28 cellular contexts compared by ENCODE assay signal in genomic region chr7:92002720-92003119, GRCh38.
DNase-seq lines count a peak whose midpoint lies in the region; ATAC-seq and TF ChIP-seq lines count a peak whose summit lies in the region.
"Had no signal": no experiment of that assay in that cellular context is flagged by ENCODE, and none has a peak within 500 bp of the region (broad histone marks: within the 10 kb centered on the region; RNA-seq: fewer than 3 reads in every experiment).

No MANE protein-coding gene starts in this region.

- H3K9ac ChIP-seq in KMS-11 = no peak overlapping the region

- intact Hi-C loops in uterus (cut with DNase I; ENCODE audit: low total_unique reads) = no loop called here
- intact Hi-C loops in activated T-helper 2 cell treated with anti-CD3 and anti-CD28 coated beads, Interferon-gamma antibody, Interleukin-2, Interleukin-4, amounts not matched to agents 10 μg/mL and 5 μg/mL and 100 μg/mL, durations not matched to agents 14 hours and 24 hours and 36 hours (cut with micrococcal nuclease) = no loop called here

- TF ChIP-seq CTCF in KMS-11 (conservative IDR thresholded peaks at IDR 0.05; ENCODE audit: low read depth, low read length) = no peak
- TF ChIP-seq CTCF in uterus (IDR thresholded peaks at IDR 0.05) = no peak

- no peak overlapping the region for H3K4me3 Mint-ChIP-seq in activated T-helper 2 cell treated with anti-CD3 and anti-CD28 coated beads, Interferon-gamma antibody, Interleukin-2, Interleukin-4, amounts not matched to agents 10 μg/mL and 5 μg/mL and 100 μg/mL, durations not matched to agents 14 hours and 24 hours and 36 hours (ENCODE audit: low read depth)
- H3K4me3 Mint-ChIP-seq: activated naive CD4-positive, alpha-beta T cell treated with anti-CD3 and anti-CD28 coated beads for 36 hours; activated T-cell treated with anti-CD3 and anti-CD28 coated beads, Interleukin-2, amount 50 U/mL, for 72 hours; CD8-positive, alpha-beta T cell; naive B cell had no signal

- peaks cover 69% of the 10 kb centered on the region for H3K36me3 Mint-ChIP-seq in activated T-helper 2 cell treated with anti-CD3 and anti-CD28 coated beads, Interferon-gamma antibody, Interleukin-2, Interleukin-4, amounts not matched to agents 10 μg/mL and 5 μg/mL and 100 μg/mL, durations not matched to agents 14 hours and 24 hours and 36 hours (ENCODE audit: low read depth)

- H3K9me3 Mint-ChIP-seq in activated T-helper 2 cell treated with anti-CD3 and anti-CD28 coated beads, Interferon-gamma antibody, Interleukin-2, Interleukin-4, amounts not matched to agents 10 μg/mL and 5 μg/mL and 100 μg/mL, durations not matched to agents 14 hours and 24 hours and 36 hours = peaks cover 10% of the 10 kb centered on the region
- H3K9me3 Mint-ChIP-seq: CD8-positive, alpha-beta T cell had no signal

- H3K27me3 ChIP-seq in KMS-11 (ENCODE audit: insufficient read depth, low read depth) (no peaks in the 10 kb centered on the region), uterus (no peaks in the 10 kb centered on the region)
- H3K27me3 ChIP-seq: brain microvascular endothelial cell, hepatocyte, left lung, SJSA1, transverse colon had no signal

- H3K36me3 ChIP-seq in KMS-11 (ENCODE audit: insufficient read depth) (no peaks in the 10 kb centered on the region), uterus (peaks cover 0 to 2% of the 10 kb centered on the region in 2 donors)

- peak overlapping the region; percentile 72 for H3K4me2 ChIP-seq in KMS-11
- H3K4me2 ChIP-seq: hepatocyte had no signal

- peaks cover 53% of the 10 kb centered on the region for H3K4me1 ChIP-seq in KMS-11 (ENCODE audit: low read depth, poor library complexity, severe bottlenecking)
- H3K4me1 ChIP-seq in uterus = no peaks in the 10 kb centered on the region
- H3K4me1 ChIP-seq: left lung, SJSA1, transverse colon had no signal

- no peak for TF ChIP-seq POLR2A in uterus (IDR thresholded peaks at IDR 0.05)

- ATAC-seq in GM18502 (IDR thresholded peaks at IDR 0.05; ENCODE audit: poor library complexity, unreplicated experiment) = peak; percentile 69
- peak; percentile 55 for ATAC-seq in GM21367 (IDR thresholded peaks at IDR 0.05; ENCODE audit: unreplicated experiment)
- ATAC-seq in HG02870 (IDR thresholded peaks at IDR 0.05; ENCODE audit: unreplicated experiment) = peak; percentile 90
- ATAC-seq: activated T-cell treated with anti-CD3 and anti-CD28 coated beads, Interleukin-2, amount 50 U/mL, for 72 hours; CD8-positive, alpha-beta T cell; esophagus mucosa; HCT116; left lung had no signal

- no peak overlapping the region for H3K4me3 ChIP-seq in KMS-11 (IDR thresholded peaks at IDR 0.05; ENCODE audit: insufficient read depth, low read depth, low read length)
- no peak overlapping the region for H3K4me3 ChIP-seq in uterus
- H3K4me3 ChIP-seq: hepatocyte, left lung, SJSA1, transverse colon had no signal

- H3K27ac ChIP-seq in KMS-11 = peak overlapping the region; percentile 57
- H3K27ac ChIP-seq in uterus = no peak overlapping the region
- H3K27ac ChIP-seq: brain microvascular endothelial cell, hepatocyte, HL-60, left lung, SJSA1, transverse colon had no signal

- no peaks in the 10 kb centered on the region for H4K20me1 ChIP-seq in KMS-11 (ENCODE audit: insufficient read depth)

- DNase-seq in uterus = no peak
- DNase-seq in activated T-cell treated with anti-CD3 and anti-CD28 coated beads, Interleukin-2, amount 50 U/mL, for 48 hours = no peak
- no peak for DNase-seq in stimulated activated CD4-positive, alpha-beta T cell treated with anti-CD3 and anti-CD28 coated beads, Interleukin-2, amount 100 ng/mL, for 48 hours
- DNase-seq in activated T-helper 2 cell treated with anti-CD3 and anti-CD28 coated beads, Interferon-gamma antibody, Interleukin-2, Interleukin-4, amounts not matched to agents 10 μg/mL and 5 μg/mL and 100 μg/mL, durations not matched to agents 14 hours and 24 hours and 36 hours (ENCODE audit: low spot score) = no peak
- DNase-seq: activated CD4-positive, alpha-beta T cell treated with anti-CD3 and anti-CD28 coated beads for 4 hours; activated naive CD4-positive, alpha-beta T cell treated with anti-CD3 and anti-CD28 coated beads for 36 hours; activated T-cell treated with anti-CD3 and anti-CD28 coated beads, Interleukin-2, amount 50 U/mL, for 72 hours; AML-193; brain microvascular endothelial cell; CD8-positive, alpha-beta T cell; effector memory CD4-positive, alpha-beta T cell; Kasumi-1; left lung; naive B cell; NCI-H1048; NCI-H1694 treated with DMSO at 0.1 percent for 48 hours; NCI-H69; nucleus accumbens; transverse colon had no signal

- H3K27ac Mint-ChIP-seq in activated T-helper 2 cell treated with anti-CD3 and anti-CD28 coated beads, Interferon-gamma antibody, Interleukin-2, Interleukin-4, amounts not matched to agents 10 μg/mL and 5 μg/mL and 100 μg/mL, durations not matched to agents 14 hours and 24 hours and 36 hours = no peak overlapping the region
- H3K27ac Mint-ChIP-seq: activated naive CD4-positive, alpha-beta T cell treated with anti-CD3 and anti-CD28 coated beads for 36 hours; CD8-positive, alpha-beta T cell had no signal

- no peaks in the 10 kb centered on the region for H3K9me3 ChIP-seq in uterus
- H3K9me3 ChIP-seq: left lung, SJSA1, transverse colon had no signal

- no peaks in the 10 kb centered on the region for H3K27me3 Mint-ChIP-seq in activated T-helper 2 cell treated with anti-CD3 and anti-CD28 coated beads, Interferon-gamma antibody, Interleukin-2, Interleukin-4, amounts not matched to agents 10 μg/mL and 5 μg/mL and 100 μg/mL, durations not matched to agents 14 hours and 24 hours and 36 hours (ENCODE audit: low read depth)
- H3K27me3 Mint-ChIP-seq: naive B cell had no signal

- H3K4me1 Mint-ChIP-seq in activated T-helper 2 cell treated with anti-CD3 and anti-CD28 coated beads, Interferon-gamma antibody, Interleukin-2, Interleukin-4, amounts not matched to agents 10 μg/mL and 5 μg/mL and 100 μg/mL, durations not matched to agents 14 hours and 24 hours and 36 hours (ENCODE audit: low read depth) = no peaks in the 10 kb centered on the region
- H3K4me1 Mint-ChIP-seq: naive B cell had no signal

- no peak overlapping the region for H2AFZ ChIP-seq in KMS-11 (ENCODE audit: low read depth)
- H2AFZ ChIP-seq: hepatocyte had no signal

- no peaks in the 10 kb centered on the region for H3K79me2 ChIP-seq in KMS-11 (ENCODE audit: insufficient read depth, low read depth)
